Comparison of ENCODE assay signal across 30 cellular contexts in the genomic region with DNA sequence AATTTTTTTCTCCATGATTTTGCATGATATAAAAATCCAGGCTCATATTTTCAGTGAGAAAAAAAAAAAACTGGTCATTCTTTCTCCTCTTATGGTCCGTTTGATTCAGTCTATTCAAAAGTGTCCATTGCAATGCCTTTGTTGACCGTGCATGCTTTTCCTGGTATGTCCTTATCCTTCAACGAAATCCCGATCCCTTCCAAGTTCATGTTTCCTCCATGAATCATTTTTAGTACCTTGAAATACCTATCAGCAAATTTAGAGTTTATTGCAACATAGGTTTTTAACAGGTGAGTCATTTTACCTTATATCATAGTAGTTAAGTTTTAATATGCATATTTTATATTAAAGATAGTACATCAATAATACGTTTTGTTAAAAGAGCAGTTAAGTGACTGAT.
"Had no signal": no experiment of that assay in that cellular context is flagged by ENCODE, and none has a peak within 500 bp of the region (broad histone marks: within the 10 kb centered on the region; RNA-seq: fewer than 3 reads in every experiment).

No MANE protein-coding gene starts in this region.

- H3K36me3 ChIP-seq: adrenal gland, cardiac muscle cell, esophagus squamous epithelium, heart left ventricle had no signal

- H3K4me1 ChIP-seq: adrenal gland, body of pancreas, esophagus squamous epithelium, heart left ventricle had no signal

- ATAC-seq: activated CD4-positive, alpha-beta T cell treated with anti-CD3 and anti-CD28 coated beads for 36 hours; activated CD8-positive, alpha-beta memory T cell treated with anti-CD3 and anti-CD28 coated beads, Interleukin-2, amount 10 ng/mL, durations not matched to agents 7 days and 5 days; activated CD8-positive, alpha-beta T cell treated with anti-CD3 and anti-CD28 coated beads, Interleukin-2, amount 10 ng/mL, durations not matched to agents 7 days and 5 days; activated naive CD8-positive, alpha-beta T cell treated with anti-CD3 and anti-CD28 coated beads, Interleukin-2, amount 50 U/mL, for 24 hours; body of pancreas; effector memory CD8-positive, alpha-beta T cell; heart left ventricle had no signal

- H3K27me3 ChIP-seq: adrenal gland, body of pancreas, cardiac muscle cell, esophagus squamous epithelium, heart left ventricle had no signal

- FAIRE-seq: colon, frontal cortex had no signal

- H3K4me3 ChIP-seq: adrenal gland, body of pancreas, cardiac muscle cell, esophagus squamous epithelium, heart left ventricle had no signal

- H3K27ac ChIP-seq: adrenal gland, body of pancreas, cardiac muscle cell, epithelial cell of prostate, esophagus squamous epithelium, heart left ventricle had no signal

- H3K9me3 ChIP-seq: adrenal gland, body of pancreas, esophagus squamous epithelium, heart left ventricle had no signal

- DNase-seq: activated CD4-positive, alpha-beta memory T cell treated with anti-CD3 and anti-CD28 coated beads for 36 hours; activated CD4-positive, alpha-beta T cell treated with anti-CD3 and anti-CD28 coated beads for 36 hours; activated CD4-positive, alpha-beta T cell treated with anti-CD3 and anti-CD28 coated beads, Interleukin-2, amount 10 ng/mL, durations not matched to agents 24 days and 14 days; activated CD4-positive, CD25-positive, alpha-beta regulatory T cell; activated CD4-positive, CD25-positive, alpha-beta regulatory T cell treated with anti-CD3 and anti-CD28 coated beads, Interleukin-2, amount 50 U/mL, for 72 hours; activated CD8-positive, alpha-beta memory T cell treated with anti-CD3 and anti-CD28 coated beads, Interleukin-2, amount 10 ng/mL, durations not matched to agents 7 days and 5 days; activated CD8-positive, alpha-beta memory T cell treated with anti-CD3 and anti-CD28 coated beads, Interleukin-2, amount 50 U/mL, for 4 hours; activated CD8-positive, alpha-beta T cell treated with anti-CD3 and anti-CD28 coated beads, Interleukin-2, amount 10 ng/mL, durations not matched to agents 7 days and 5 days; activated effector memory CD4-positive, alpha-beta T cell treated with anti-CD3 and anti-CD28 coated beads, Interleukin-2, amount 50 U/mL, for 16 hours; activated naive CD4-positive, alpha-beta T cell treated with anti-CD3 and anti-CD28 coated beads for 36 hours; activated naive CD8-positive, alpha-beta T cell treated with anti-CD3 and anti-CD28 coated beads for 36 hours; activated naive CD8-positive, alpha-beta T cell treated with anti-CD3 and anti-CD28 coated beads, Interleukin-2, amount 50 U/mL, for 24 hours; activated T-cell treated with anti-CD3 and anti-CD28 coated beads, Interleukin-2, amount 50 U/mL, for 1 hour; activated T-cell treated with anti-CD3 and anti-CD28 coated beads, Interleukin-2, amount 50 U/mL, for 48 hours; adrenal gland; amygdala; aorta; body of pancreas; central memory CD4-positive, alpha-beta T cell; cortex of kidney; dermis blood vessel endothelial cell; effector CD4-positive, alpha-beta T cell; effector memory CD8-positive, alpha-beta T cell; esophagus squamous epithelium; heart left ventricle; T-helper 2 cell had no signal
